Comparison of ENCODE assay signal across 16 cellular contexts in genomic region chr7:158026636-158027265, GRCh38.
"Had no signal": no experiment of that assay in that cellular context is flagged by ENCODE, and none has a peak within 500 bp of the region (broad histone marks: within the 10 kb centered on the region; RNA-seq: fewer than 3 reads in every experiment).

No MANE protein-coding gene starts in this region.

- H3K9me3 ChIP-seq: adrenal gland, breast epithelium, esophagus squamous epithelium, ovary, uterus had no signal

- H3K27me3 ChIP-seq: adrenal gland, breast epithelium, esophagus squamous epithelium, ovary, uterus had no signal

- H3K27ac ChIP-seq: adrenal gland, breast epithelium, esophagus squamous epithelium, ovary, uterus had no signal

- FAIRE-seq: astrocyte had no signal

- H3K4me1 ChIP-seq: adrenal gland, breast epithelium, esophagus squamous epithelium, uterus had no signal

- H3K4me1 Mint-ChIP-seq: stimulated activated naive B cell treated with anti-CD40 and anti-IgM and Interleukin-4, amounts not matched to agents 10 μg/mL and 1 μg/mL and 100 μg/mL, for 72 hours had no signal

- H3K27me3 Mint-ChIP-seq: activated CD4-positive, alpha-beta memory T cell treated with anti-CD3 and anti-CD28 coated beads for 36 hours; activated T-cell treated with anti-CD3 and anti-CD28 coated beads, Interleukin-2, amount 50 U/mL, for 24 hours had no signal

- H3K36me3 Mint-ChIP-seq: activated CD4-positive, alpha-beta memory T cell treated with anti-CD3 and anti-CD28 coated beads for 36 hours; stimulated activated naive B cell treated with anti-CD40 and anti-IgM and Interleukin-4, amounts not matched to agents 10 μg/mL and 1 μg/mL and 100 μg/mL, for 72 hours had no signal

- H3K27ac Mint-ChIP-seq: activated CD4-positive, alpha-beta memory T cell treated with anti-CD3 and anti-CD28 coated beads for 36 hours; activated T-cell treated with anti-CD3 and anti-CD28 coated beads, Interleukin-2, amount 50 U/mL, for 24 hours; stimulated activated naive B cell treated with anti-CD40 and anti-IgM and Interleukin-4, amounts not matched to agents 10 μg/mL and 1 μg/mL and 100 μg/mL, for 72 hours had no signal

- H3K4me3 ChIP-seq: adrenal gland, breast epithelium, esophagus squamous epithelium, ovary, uterus had no signal

- H3K4me3 Mint-ChIP-seq: activated CD4-positive, alpha-beta memory T cell treated with anti-CD3 and anti-CD28 coated beads for 36 hours; activated T-cell treated with anti-CD3 and anti-CD28 coated beads, Interleukin-2, amount 50 U/mL, for 24 hours; nephron progenitor cell; stimulated activated naive B cell treated with anti-CD40 and anti-IgM and Interleukin-4, amounts not matched to agents 10 μg/mL and 1 μg/mL and 100 μg/mL, for 72 hours had no signal

- DNase-seq: activated CD4-positive, alpha-beta memory T cell treated with anti-CD3 and anti-CD28 coated beads for 36 hours; activated effector memory CD4-positive, alpha-beta T cell treated with Interleukin-2 at 50 U/mL for 16 hours; activated naive CD4-positive, alpha-beta T cell treated with anti-CD3 and anti-CD28 coated beads, Interleukin-2, amount 50 U/mL, for 16 hours; activated T-cell treated with anti-CD3 and anti-CD28 coated beads, Interleukin-2, amount 50 U/mL, for 24 hours; cerebellar nuclear complex; effector CD8-positive, alpha-beta T cell; esophagus squamous epithelium; mammary epithelial cell; nephron progenitor cell; ovary; stimulated activated naive B cell treated with anti-CD40 and anti-IgM and Interleukin-4, amounts not matched to agents 10 μg/mL and 1 μg/mL and 100 μg/mL, for 72 hours; uterus; WERI-Rb-1 had no signal

- H3K9me3 Mint-ChIP-seq: activated CD4-positive, alpha-beta memory T cell treated with anti-CD3 and anti-CD28 coated beads for 36 hours; activated T-cell treated with anti-CD3 and anti-CD28 coated beads, Interleukin-2, amount 50 U/mL, for 24 hours; nephron progenitor cell; stimulated activated naive B cell treated with anti-CD40 and anti-IgM and Interleukin-4, amounts not matched to agents 10 μg/mL and 1 μg/mL and 100 μg/mL, for 72 hours had no signal

- ATAC-seq: stimulated activated naive B cell treated with anti-CD40 and anti-IgM and Interleukin-4, amounts not matched to agents 10 μg/mL and 1 μg/mL and 100 μg/mL, for 72 hours had no signal

- H3K36me3 ChIP-seq: adrenal gland, breast epithelium, esophagus squamous epithelium, ovary, uterus, WERI-Rb-1 had no signal
